26 cellular contexts compared by ENCODE assay signal in genomic region chr7:98647326-98647725, GRCh38. TPM values are rescaled to one million over a fixed set of nuclear protein-coding genes. Genes with fewer than 3 reads are reported as not detected.
"Had no signal": no experiment of that assay in that cellular context is flagged by ENCODE, and none has a peak within 500 bp of the region (broad histone marks: within the 10 kb centered on the region; RNA-seq: fewer than 3 reads in every experiment).

No MANE protein-coding gene starts in this region.

- H3K4me3 Mint-ChIP-seq: activated B cell treated with CpG ODN at 0.5 μM for 24 hours; activated CD4-positive, alpha-beta T cell treated with anti-CD3 and anti-CD28 coated beads, Interleukin-2, amount 10 ng/mL, durations not matched to agents 24 days and 14 days; activated naive CD8-positive, alpha-beta T cell treated with anti-CD3 and anti-CD28 coated beads, Interleukin-2, amount 50 U/mL, for 24 hours; activated T-cell treated with anti-CD3 and anti-CD28 coated beads, Interleukin-2, amount 50 U/mL, for 4 hours; brain; central memory CD8-positive, alpha-beta T cell; T-cell had no signal

- H3K4me3 ChIP-seq: ascending aorta, SK-N-MC had no signal

- H3K9me3 ChIP-seq: ascending aorta had no signal

- H3K9me3 Mint-ChIP-seq: activated CD4-positive, alpha-beta T cell treated with anti-CD3 and anti-CD28 coated beads, Interleukin-2, amount 10 ng/mL, durations not matched to agents 24 days and 14 days; activated naive CD8-positive, alpha-beta T cell treated with anti-CD3 and anti-CD28 coated beads, Interleukin-2, amount 50 U/mL, for 24 hours; central memory CD8-positive, alpha-beta T cell had no signal

- FAIRE-seq: TTC549 had no signal

- H3K4me1 Mint-ChIP-seq: activated CD4-positive, alpha-beta T cell treated with anti-CD3 and anti-CD28 coated beads, Interleukin-2, amount 10 ng/mL, durations not matched to agents 24 days and 14 days; activated naive CD8-positive, alpha-beta T cell treated with anti-CD3 and anti-CD28 coated beads, Interleukin-2, amount 50 U/mL, for 24 hours; central memory CD8-positive, alpha-beta T cell; T-cell had no signal

- H3K4me1 ChIP-seq: ascending aorta had no signal

- H3K27me3 ChIP-seq: ascending aorta had no signal

- H3K36me3 ChIP-seq: ascending aorta had no signal

- H3K27me3 Mint-ChIP-seq: activated CD4-positive, alpha-beta T cell treated with anti-CD3 and anti-CD28 coated beads, Interleukin-2, amount 10 ng/mL, durations not matched to agents 24 days and 14 days had no signal

- H3K27ac ChIP-seq: ascending aorta, SK-N-MC had no signal

- DNase-seq: activated B cell treated with CpG ODN at 0.5 μM for 24 hours; activated CD4-positive, alpha-beta T cell treated with anti-CD3 and anti-CD28 coated beads for 1 hour; activated CD4-positive, alpha-beta T cell treated with anti-CD3 and anti-CD28 coated beads, Interleukin-2, amount 10 ng/mL, durations not matched to agents 24 days and 14 days; activated CD4-positive, alpha-beta T cell treated with anti-CD3 and anti-CD28 coated beads, Interleukin-2, amount 50 U/mL, for 48 hours; activated effector memory CD4-positive, alpha-beta T cell treated with anti-CD3 and anti-CD28 coated beads, Interleukin-2, amount 50 U/mL, for 16 hours; activated naive CD4-positive, alpha-beta T cell treated with Interleukin-2 at 50 U/mL for 16 hours; activated naive CD8-positive, alpha-beta T cell treated with anti-CD3 and anti-CD28 coated beads, Interleukin-2, amount 50 U/mL, for 24 hours; activated T-cell treated with anti-CD3 and anti-CD28 coated beads, Interleukin-2, amount 50 U/mL, for 4 hours; amniotic stem cell; Kasumi-1; KBM-7; NCI-H1048; NCI-H1930; NCI-H446; NCI-H748 treated with DMSO at 0.1 percent for 48 hours; OCI-M1; RPMI8226; T-cell; T-helper 2 cell; T1000 had no signal

- H3K27ac Mint-ChIP-seq: activated B cell treated with CpG ODN at 0.5 μM for 24 hours; activated CD4-positive, alpha-beta T cell treated with anti-CD3 and anti-CD28 coated beads, Interleukin-2, amount 10 ng/mL, durations not matched to agents 24 days and 14 days; activated naive CD4-positive, alpha-beta T cell treated with anti-CD3 and anti-CD28 coated beads, Interleukin-2, amount 50 U/mL, for 72 hours; activated naive CD8-positive, alpha-beta T cell treated with anti-CD3 and anti-CD28 coated beads, Interleukin-2, amount 50 U/mL, for 24 hours; T-cell had no signal

- H3K36me3 Mint-ChIP-seq: brain, T-cell had no signal

RNA-seq across cellular contexts. Expression of gene NPTX2, which starts 30.2 kb away (rescaled TPM):
- total RNA-seq: activated B cell treated with CpG ODN at 0.5 μM for 24 hours; activated CD4-positive, alpha-beta T cell treated with anti-CD3 and anti-CD28 coated beads, Interleukin-2, amount 10 ng/mL, durations not matched to agents 24 days and 14 days; activated naive CD4-positive, alpha-beta T cell treated with anti-CD3 and anti-CD28 coated beads, Interleukin-2, amount 50 U/mL, for 72 hours had no signal
